In genomic region chr17:28001149-28001548, GRCh38 we compare ENCODE assay signal across 2 cellular contexts.
TF ChIP-seq lines count a peak whose summit lies in the region.

No MANE protein-coding gene starts in this region.

TF ChIP-seq in K562, 482 proteins besides CTCF, POLR2A, EP300 and RAD21 (continued from another document and continues in another):
- no peak for TF ChIP-seq THRB (CRISPR knock-in tag; conservative IDR thresholded peaks at IDR 0.05)
- no peak for TF ChIP-seq HOXB6 (CRISPR knock-in tag; IDR thresholded peaks at IDR 0.05; ENCODE audit: borderline replicate concordance)
- TF ChIP-seq MAFF (IDR thresholded peaks at IDR 0.05; ENCODE audit: low read length), result peak; percentile 4; the same call in 1 of the 2 replicates
- TF ChIP-seq ARID4B (CRISPR knock-in tag; IDR thresholded peaks at IDR 0.05), result no peak
- TF ChIP-seq MAFK (IDR thresholded peaks at IDR 0.05; ENCODE audit: low read length), result peak; percentile 34; the same call in 1 of the 2 replicates
- TF ChIP-seq KDM1A (IDR thresholded peaks at IDR 0.05), result peak; percentile 89
- no peak for TF ChIP-seq ZSCAN29 (IDR thresholded peaks at IDR 0.05)
- TF ChIP-seq ZNF395 (CRISPR knock-in tag; IDR thresholded peaks at IDR 0.05), result no peak
- TF ChIP-seq MEIS2 (IDR thresholded peaks at IDR 0.05; ENCODE audit: partially characterized antibody), result peak; percentile 45
- no peak for TF ChIP-seq XRCC5 (IDR thresholded peaks at IDR 0.05; ENCODE audit: low read depth, low read length)
- TF ChIP-seq RBM17 (IDR thresholded peaks at IDR 0.05; ENCODE audit: borderline replicate concordance, low read depth, low read length), result no peak
- peak; percentile 63 for TF ChIP-seq ZNF316 (IDR thresholded peaks at IDR 0.05)
- no peak for TF ChIP-seq PBX2 (CRISPR knock-in tag; IDR thresholded peaks at IDR 0.05; ENCODE audit: low read depth)
- peak; percentile 62 for TF ChIP-seq PBX2 (tag; conservative IDR thresholded peaks at IDR 0.05; ENCODE audit: low read depth)
- no peak for TF ChIP-seq ZKSCAN8 (CRISPR knock-in tag; IDR thresholded peaks at IDR 0.05)
- peak; percentile 55; the same call in 1 of the 2 replicates for TF ChIP-seq C11orf30 (IDR thresholded peaks at IDR 0.05; ENCODE audit: low read depth)
- no peak for TF ChIP-seq ZNF277 (CRISPR knock-in tag; IDR thresholded peaks at IDR 0.05; ENCODE audit: borderline replicate concordance)
- no peak for TF ChIP-seq MXI1 (IDR thresholded peaks at IDR 0.05; ENCODE audit: low read depth, low read length)

TF ChIP-seq in neural cell, 6 proteins besides CTCF, POLR2A, EP300 and RAD21:
- TF ChIP-seq REST (IDR thresholded peaks at IDR 0.05; ENCODE audit: borderline replicate concordance) (no peak), POLR2AphosphoS5 (IDR thresholded peaks at IDR 0.05) (peak; percentile 83), SMC3 (conservative IDR thresholded peaks at IDR 0.05; ENCODE audit: poor library complexity) (no peak), MXI1 (conservative IDR thresholded peaks at IDR 0.05; ENCODE audit: poor library complexity, severe bottlenecking) (no peak), EZH2 (IDR thresholded peaks at IDR 0.05; ENCODE audit: borderline replicate concordance, insufficient read depth, low read length, poor library complexity, severe bottlenecking) (no peak), TAF1 (IDR thresholded peaks at IDR 0.05; ENCODE audit: low read depth) (no peak)
